In genomic region chr15:84671211-84671610, GRCh38 we compare ENCODE assay signal across 13 cellular contexts. TPM values are rescaled to one million over a fixed set of nuclear protein-coding genes. Genes with fewer than 3 reads are reported as not detected.
DNase-seq lines count a peak whose midpoint lies in the region; ATAC-seq and TF ChIP-seq lines count a peak whose summit lies in the region.
"Had no signal": no experiment of that assay in that cellular context is flagged by ENCODE, and none has a peak within 500 bp of the region (broad histone marks: within the 10 kb centered on the region; RNA-seq: fewer than 3 reads in every experiment).

No MANE protein-coding gene starts in this region.

- no TSS peak for BruUV-seq in MCF 10A (replicated peaks; lab: Mats Ljungman, UMichigan)

- intact Hi-C loops in MCF 10A (cut with micrococcal nuclease) (no loop called here), prostate gland (cut with DNase I) (no loop called here)
- intact Hi-C loops in naive thymus-derived CD4-positive, alpha-beta T cell (cut with micrococcal nuclease): no loop called here

- POLR2A ChIA-PET in MCF 10A (lab: Yijun Ruan, JAX): interaction anchor here (0.7 to 1.5 kb wide), 5 partner anchors 17 to 103 kb away, joined by 3 to 4 read pairs (median 3); partner anchors contain the start of gene WDR73
- POLR2A ChIA-PET in naive thymus-derived CD4-positive, alpha-beta T cell (lab: Charles Lee): interaction anchor here (0.7 to 1.3 kb wide), 4 partner anchors 10 to 54 kb away, joined by 3 read pairs; no protein-coding TSS in a partner anchor

- no peak for TF ChIP-seq CTCF in MCF 10A (IDR thresholded peaks at IDR 0.05; ENCODE audit: unreplicated experiment)
- no peak for TF ChIP-seq CTCF in prostate gland (IDR thresholded peaks at IDR 0.05)

- no peak for ATAC-seq in naive thymus-derived CD4-positive, alpha-beta T cell
- ATAC-seq: gastroesophageal sphincter, right cardiac atrium had no signal

- peaks cover 79% of the 10 kb centered on the region for H3K36me3 Mint-ChIP-seq in MCF 10A (ENCODE audit: insufficient read depth, unreplicated experiment)
- peaks cover 4 to 36% (median 17%) of the 10 kb centered on the region in 5 donors for H3K36me3 Mint-ChIP-seq in naive thymus-derived CD4-positive, alpha-beta T cell

- H3K4me3 Mint-ChIP-seq in MCF 10A (ENCODE audit: unreplicated experiment): no peak overlapping the region
- H3K4me3 Mint-ChIP-seq in naive thymus-derived CD4-positive, alpha-beta T cell: no peak overlapping the region

- CTCF ChIA-PET in MCF 10A (lab: Yijun Ruan, JAX): interaction anchor here (0.6 kb wide), 1 partner anchor 9 kb away, joined by 3 read pairs; no protein-coding TSS in a partner anchor
- CTCF ChIA-PET in naive thymus-derived CD4-positive, alpha-beta T cell (lab: Charles Lee): no interaction called here

- H3K4me1 Mint-ChIP-seq in MCF 10A (ENCODE audit: insufficient read depth, unreplicated experiment): peaks cover 13% of the 10 kb centered on the region
- peaks cover 0 to 18% (median 1%) of the 10 kb centered on the region in 7 donors for H3K4me1 Mint-ChIP-seq in naive thymus-derived CD4-positive, alpha-beta T cell

- peaks cover 0 to 27% (median 16%) of the 10 kb centered on the region in 3 experiments for H3K36me3 ChIP-seq in naive thymus-derived CD4-positive, alpha-beta T cell (ENCODE audit: control insufficient read depth in 2 of 3, insufficient read depth in 3 of 3, low read length in 3 of 3)
- no peaks in the 10 kb centered on the region for H3K36me3 ChIP-seq in prostate gland

- no peaks in the 10 kb centered on the region for H3K4me1 ChIP-seq in naive thymus-derived CD4-positive, alpha-beta T cell (ENCODE audit: control insufficient read depth in 2 of 2, insufficient read depth in 2 of 2, low read length in 2 of 2)
- H3K4me1 ChIP-seq in prostate gland (replicated peaks): no peaks in the 10 kb centered on the region
- H3K4me1 ChIP-seq: gastroesophageal sphincter, tibial artery had no signal

- H3K27ac ChIP-seq in naive thymus-derived CD4-positive, alpha-beta T cell (ENCODE audit: low read depth, low read length): no peak overlapping the region
- H3K27ac ChIP-seq in prostate gland: no peak overlapping the region
- H3K27ac ChIP-seq: gastroesophageal sphincter, tibial artery, WERI-Rb-1 had no signal

- no peak overlapping the region for H3K4me3 ChIP-seq in naive thymus-derived CD4-positive, alpha-beta T cell (ENCODE audit: low read length)
- H3K4me3 ChIP-seq in prostate gland: no peak overlapping the region
- H3K4me3 ChIP-seq: gastroesophageal sphincter, tibial artery had no signal

- no peaks in the 10 kb centered on the region for H3K27me3 ChIP-seq in naive thymus-derived CD4-positive, alpha-beta T cell (ENCODE audit: control insufficient read depth in 2 of 2, insufficient read depth in 2 of 2, low read length in 2 of 2)
- no peaks in the 10 kb centered on the region for H3K27me3 ChIP-seq in prostate gland (replicated peaks; ENCODE audit: insufficient read depth)
- H3K27me3 ChIP-seq: gastroesophageal sphincter, tibial artery had no signal

- no peaks in the 10 kb centered on the region for H3K9me3 Mint-ChIP-seq in MCF 10A (ENCODE audit: unreplicated experiment)
- H3K9me3 Mint-ChIP-seq in naive thymus-derived CD4-positive, alpha-beta T cell: no peaks in the 10 kb centered on the region

- peak overlapping the region; percentile 65 for H3K27ac Mint-ChIP-seq in MCF 10A (ENCODE audit: low read depth, unreplicated experiment)
- peak overlapping the region in 5 of 9 donors; percentile 7 to 46 (median 15) for H3K27ac Mint-ChIP-seq in naive thymus-derived CD4-positive, alpha-beta T cell

- H3K27me3 Mint-ChIP-seq in MCF 10A (ENCODE audit: insufficient read depth, unreplicated experiment): no peaks in the 10 kb centered on the region
- no peaks in the 10 kb centered on the region for H3K27me3 Mint-ChIP-seq in naive thymus-derived CD4-positive, alpha-beta T cell

- TF ChIP-seq POLR2A in prostate gland (IDR thresholded peaks at IDR 0.05): no peak

- DNase-seq in AG20443 (ENCODE audit: low spot score): peak; percentile 71
- DNase-seq in GM04504 (ENCODE audit: low read depth): peak; percentile 78
- peak; percentile 35 for DNase-seq in MCF 10A (ENCODE audit: unreplicated experiment)
- no peak for DNase-seq in naive thymus-derived CD4-positive, alpha-beta T cell
- DNase-seq in prostate gland (ENCODE audit: low spot score): no peak
- DNase-seq in NCI-H526 (lab: John Stamatoyannopoulos, UW): no peak
- no peak for DNase-seq in C1 segment of cervical spinal cord (lab: John Stamatoyannopoulos, UW)
- DNase-seq: H7, NCI-H510A treated with DMSO at 0.1 percent for 48 hours, right cardiac atrium, tibial artery, WERI-Rb-1 had no signal

- H3K9me3 ChIP-seq in naive thymus-derived CD4-positive, alpha-beta T cell (ENCODE audit: control insufficient read depth in 2 of 3, low read length in 3 of 3): no peaks in the 10 kb centered on the region
- no peaks in the 10 kb centered on the region for H3K9me3 ChIP-seq in prostate gland
- H3K9me3 ChIP-seq: gastroesophageal sphincter, tibial artery had no signal

RNA-seq across cellular contexts. Expression of gene NMB, which starts 13.2 kb away (rescaled TPM):
- total RNA-seq in MCF 10A (2022): 5.1 and 7.1 TPM in 2 replicates
- 1 to 10 TPM; 1.2 to 3.1 (median 2.9) TPM for total RNA-seq in naive thymus-derived CD4-positive, alpha-beta T cell
- 1 to 10 TPM; 4.2 to 5.2 TPM for polyA plus RNA-seq in naive thymus-derived CD4-positive, alpha-beta T cell
- 10 to 100 TPM in 1 of 2 donors, 1 to 10 TPM in 1; 6.2 to 16.6 TPM for total RNA-seq in prostate gland

RNA-seq across cellular contexts. Expression of gene WDR73, which starts 17.1 kb away (rescaled TPM):
- 40.9 and 42.1 TPM in 2 replicates for total RNA-seq in MCF 10A (2022)
- 10 to 100 TPM; 26.8 to 47.7 (median 33.1) TPM for total RNA-seq in naive thymus-derived CD4-positive, alpha-beta T cell
- 10 to 100 TPM; 22.0 to 26.1 TPM for polyA plus RNA-seq in naive thymus-derived CD4-positive, alpha-beta T cell
- total RNA-seq in prostate gland: 10 to 100 TPM; 20.7 to 43.9 TPM

RNA-seq across cellular contexts. Expression of gene SEC11A, which starts 44.7 kb away (rescaled TPM):
- total RNA-seq in MCF 10A (2022): 192 and 197 TPM in 2 replicates
- 100 to 1,000 TPM in 1 of 5 experiments, 10 to 100 TPM in 4; 54.3 to 108 (median 63.5) TPM for total RNA-seq in naive thymus-derived CD4-positive, alpha-beta T cell
- polyA plus RNA-seq in naive thymus-derived CD4-positive, alpha-beta T cell: 100 to 1,000 TPM; 116 to 136 TPM
- 100 to 1,000 TPM in 1 of 2 donors, 10 to 100 TPM in 1; 91.2 to 115 TPM for total RNA-seq in prostate gland

Comparison
In these comparisons a context has a peak if more than half of its experiments do, and no peak if none do; other contexts are left out.
1. DNase-seq: peak in AG20443 (single experiment), GM04504 (single experiment) and MCF 10A (single experiment); none in naive thymus-derived CD4-positive, alpha-beta T cell (0 of 9), prostate gland (single experiment), NCI-H526 (0 of 2) and C1 segment of cervical spinal cord (0 of 14).